10 cellular contexts compared by ENCODE assay signal in genomic region chr21:45556302-45556644, GRCh38. TPM values are rescaled to one million over a fixed set of nuclear protein-coding genes. Genes with fewer than 3 reads are reported as not detected.
DNase-seq lines count a peak whose midpoint lies in the region; ATAC-seq and TF ChIP-seq lines count a peak whose summit lies in the region.
"Had no signal": no experiment of that assay in that cellular context is flagged by ENCODE, and none has a peak within 500 bp of the region (broad histone marks: within the 10 kb centered on the region; RNA-seq: fewer than 3 reads in every experiment).

No MANE protein-coding gene starts in this region.

- intact Hi-C loops in Caco-2 (cut with micrococcal nuclease; ENCODE audit: unreplicated experiment) = loop anchor here (1.0 kb wide), 2 partner anchors 40 to 264 kb away; no protein-coding TSS in a partner anchor

- BruUV-seq in Caco-2 (replicated peaks; lab: Mats Ljungman, UMichigan) = no TSS peak

- no peaks in the 10 kb centered on the region for H3K9me3 Mint-ChIP-seq in Caco-2 (ENCODE audit: unreplicated experiment)
- H3K9me3 Mint-ChIP-seq in stimulated activated memory B cell treated with anti-CD40 and anti-IgM and Interleukin-4, amounts not matched to agents 10 μg/mL and 1 μg/mL and 100 μg/mL, for 72 hours = no peaks in the 10 kb centered on the region
- H3K9me3 Mint-ChIP-seq: activated CD4-positive, alpha-beta T cell treated with anti-CD3 and anti-CD28 coated beads, Interleukin-2, amount 10 ng/mL, durations not matched to agents 7 days and 5 days had no signal

- peak overlapping the region; percentile 88 for H3K27ac Mint-ChIP-seq in Caco-2 (ENCODE audit: unreplicated experiment)
- peak overlapping the region; percentile 79 for H3K27ac Mint-ChIP-seq in stimulated activated memory B cell treated with anti-CD40 and anti-IgM and Interleukin-4, amounts not matched to agents 10 μg/mL and 1 μg/mL and 100 μg/mL, for 72 hours
- H3K27ac Mint-ChIP-seq: activated CD4-positive, alpha-beta T cell treated with anti-CD3 and anti-CD28 coated beads, Interleukin-2, amount 10 ng/mL, durations not matched to agents 7 days and 5 days had no signal

- H3K9ac ChIP-seq in iPS-15b (ENCODE audit: low read depth, low read length) = no peak overlapping the region

- peaks cover 6% of the 10 kb centered on the region for H3K4me1 ChIP-seq in Caco-2
- peaks cover 1% of the 10 kb centered on the region for H3K4me1 ChIP-seq in iPS-15b (ENCODE audit: control insufficient read depth, insufficient read depth, low read length)

- H3K4me3 ChIP-seq in Caco-2 (ENCODE audit: low read depth, low read length) (peak overlapping the region; percentile 23), iPS-15b (ENCODE audit: low read depth, low read length) (peak overlapping the region; percentile 47)

- H3K4me1 Mint-ChIP-seq in Caco-2 (ENCODE audit: low read depth, unreplicated experiment) = peaks cover 4% of the 10 kb centered on the region
- peaks cover 34% of the 10 kb centered on the region for H3K4me1 Mint-ChIP-seq in stimulated activated memory B cell treated with anti-CD40 and anti-IgM and Interleukin-4, amounts not matched to agents 10 μg/mL and 1 μg/mL and 100 μg/mL, for 72 hours

- CTCF ChIA-PET in Caco-2 (lab: Charles Lee) = interaction anchor here (0.6 to 1.6 kb wide), 35 partner anchors 8 to 687 kb away, joined by 3 to 52 read pairs (median 4); no protein-coding TSS in a partner anchor

- H3K36me3 Mint-ChIP-seq in Caco-2 (ENCODE audit: insufficient read depth, unreplicated experiment) = no peaks in the 10 kb centered on the region
- no peaks in the 10 kb centered on the region for H3K36me3 Mint-ChIP-seq in stimulated activated memory B cell treated with anti-CD40 and anti-IgM and Interleukin-4, amounts not matched to agents 10 μg/mL and 1 μg/mL and 100 μg/mL, for 72 hours

- TF ChIP-seq CTCF in Caco-2 (IDR thresholded peaks at IDR 0.05; ENCODE audit: insufficient read depth in 1 of 2, low read depth in 1 of 2, low read length in 1 of 2, severe bottlenecking in 1 of 2, unreplicated experiment in 1 of 2) (no peak), VCaP (conservative IDR thresholded peaks at IDR 0.05) (peak; percentile 72)

- H3K36me3 ChIP-seq in Caco-2 (ENCODE audit: control insufficient read depth, insufficient read depth, low read length) (no peaks in the 10 kb centered on the region), iPS-15b (ENCODE audit: control insufficient read depth, insufficient read depth, low read length) (no peaks in the 10 kb centered on the region)

- POLR2A ChIA-PET in Caco-2 (lab: Charles Lee) = interaction anchor here (0.6 to 1.4 kb wide), 7 partner anchors 9 to 624 kb away, joined by 3 to 8 read pairs (median 4); partner anchors contain the start of gene POFUT2

- DNase-seq in Caco-2 (no peak), NCI-H774 (lab: John Stamatoyannopoulos, UW) (no peak), NCI-H2196 treated with DMSO at 0.1 percent for 48 hours (lab: John Stamatoyannopoulos, UW; ENCODE audit: unreplicated experiment) (no peak), activated gamma-delta T cell (lab: John Stamatoyannopoulos, UW) (no peak)
- DNase-seq: GDM1 had no signal

- H3K9me3 ChIP-seq in Caco-2 (no peaks in the 10 kb centered on the region), iPS-15b (ENCODE audit: control insufficient read depth, insufficient read depth, low read length) (no peaks in the 10 kb centered on the region)

- H3K27me3 Mint-ChIP-seq in Caco-2 (ENCODE audit: insufficient read depth, unreplicated experiment) = peaks cover 3% of the 10 kb centered on the region
- peaks cover 14% of the 10 kb centered on the region for H3K27me3 Mint-ChIP-seq in stimulated activated memory B cell treated with anti-CD40 and anti-IgM and Interleukin-4, amounts not matched to agents 10 μg/mL and 1 μg/mL and 100 μg/mL, for 72 hours

- ATAC-seq in stimulated activated memory B cell treated with anti-CD40 and anti-IgM and Interleukin-4, amounts not matched to agents 10 μg/mL and 1 μg/mL and 100 μg/mL, for 72 hours = no peak
- no peak for ATAC-seq in GM19452 (IDR thresholded peaks at IDR 0.05; ENCODE audit: unreplicated experiment)

- peak overlapping the region; percentile 86 for H3K4me3 Mint-ChIP-seq in Caco-2 (ENCODE audit: unreplicated experiment)
- H3K4me3 Mint-ChIP-seq in stimulated activated memory B cell treated with anti-CD40 and anti-IgM and Interleukin-4, amounts not matched to agents 10 μg/mL and 1 μg/mL and 100 μg/mL, for 72 hours = peak overlapping the region; percentile 67
- H3K4me3 Mint-ChIP-seq: activated CD4-positive, alpha-beta T cell treated with anti-CD3 and anti-CD28 coated beads, Interleukin-2, amount 10 ng/mL, durations not matched to agents 7 days and 5 days had no signal

- no peaks in the 10 kb centered on the region for H3K27me3 ChIP-seq in Caco-2 (replicated peaks; ENCODE audit: control insufficient read depth, insufficient read depth, low read length)
- no peaks in the 10 kb centered on the region for H3K27me3 ChIP-seq in iPS-15b (ENCODE audit: control insufficient read depth, insufficient read depth, low read length)

- H3K27ac ChIP-seq in VCaP = peak overlapping the region; percentile 98

RNA-seq across cellular contexts. Expression of gene SLC19A1, which starts 14.0 kb away (rescaled TPM):
- 45.4 and 47.3 TPM in 2 replicates for total RNA-seq in Caco-2 (2022)
